ENCODE assay signal across 1 cellular context in genomic region chr1:151165281-151165737, GRCh38.
TF ChIP-seq lines count a peak whose summit lies in the region.

No MANE protein-coding gene starts in this region.

TF ChIP-seq in K562, 482 proteins besides CTCF, POLR2A, EP300 and RAD21 (continued from another document and continues in another):
- no peak for TF ChIP-seq STAT5A (IDR thresholded peaks at IDR 0.05; ENCODE audit: borderline replicate concordance, low read length)
- TF ChIP-seq E2F4 (CRISPR knock-in tag; IDR thresholded peaks at IDR 0.05; ENCODE audit: low read depth), result no peak
- no peak for TF ChIP-seq ZBTB12 (CRISPR knock-in tag; IDR thresholded peaks at IDR 0.05)
- TF ChIP-seq HDAC1 (IDR thresholded peaks at IDR 0.05), result peak in 1 of 2 experiments; percentile 61; a peak in 2 of 4 replicates
- peak; percentile 32 for TF ChIP-seq POLR2B (IDR thresholded peaks at IDR 0.05; ENCODE audit: low read depth, partially characterized antibody)
- TF ChIP-seq ATF3 (IDR thresholded peaks at IDR 0.05), result no peak
- no peak for TF ChIP-seq ATF3 (CRISPR knock-in tag; conservative IDR thresholded peaks at IDR 0.05)
- 0 out of 2 replicates have a peak, but pooled peaks have one; percentile 12 for TF ChIP-seq SMARCE1 (IDR thresholded peaks at IDR 0.05)
- TF ChIP-seq MTA1 (IDR thresholded peaks at IDR 0.05; ENCODE audit: borderline replicate concordance), result no peak; the same call in 1 of the 2 replicates
- TF ChIP-seq HES1 (IDR thresholded peaks at IDR 0.05; ENCODE audit: low read depth), result no peak; the same call in 1 of the 2 replicates
- TF ChIP-seq KAT7 (CRISPR knock-in tag; IDR thresholded peaks at IDR 0.05; ENCODE audit: borderline replicate concordance), result peak; percentile 67; the same call in 1 of the 2 replicates
- no peak for TF ChIP-seq CBFB (CRISPR knock-in tag; IDR thresholded peaks at IDR 0.05)
- no peak for TF ChIP-seq TCF3 (CRISPR knock-in tag; IDR thresholded peaks at IDR 0.05)
- TF ChIP-seq CEBPG (CRISPR knock-in tag; IDR thresholded peaks at IDR 0.05), result no peak
- TF ChIP-seq CEBPG (tag; conservative IDR thresholded peaks at IDR 0.05 in 1 of 2, IDR thresholded peaks at IDR 0.05 in 1 of 2), result no peak
- no peak for TF ChIP-seq ESRRA (IDR thresholded peaks at IDR 0.05; ENCODE audit: borderline replicate concordance, low read depth)
- TF ChIP-seq GTF2F1 (IDR thresholded peaks at IDR 0.05; ENCODE audit: low read depth, low read length), result no peak
- TF ChIP-seq ZC3H11A (IDR thresholded peaks at IDR 0.05; ENCODE audit: low read depth, low read length), result no peak
- TF ChIP-seq ZNF280A (IDR thresholded peaks at IDR 0.05; ENCODE audit: low read depth, partially characterized antibody), result no peak
- no peak for TF ChIP-seq ZNF146 (CRISPR knock-in tag; IDR thresholded peaks at IDR 0.05; ENCODE audit: unreplicated experiment)
- TF ChIP-seq KAT2B (IDR thresholded peaks at IDR 0.05; ENCODE audit: low read depth, low read length), result no peak
- TF ChIP-seq RAD51 (IDR thresholded peaks at IDR 0.05; ENCODE audit: borderline replicate concordance, low read depth), result no peak
- TF ChIP-seq NCOA1 (IDR thresholded peaks at IDR 0.05; ENCODE audit: low read depth), result peak; percentile 28; the same call in 1 of the 2 replicates
- no peak for TF ChIP-seq SMAD2 (IDR thresholded peaks at IDR 0.05; ENCODE audit: low read depth, low read length)
- TF ChIP-seq CCAR2 (IDR thresholded peaks at IDR 0.05; ENCODE audit: low read depth, low read length), result no peak
- TF ChIP-seq THRA (IDR thresholded peaks at IDR 0.05), result no peak
- no peak for TF ChIP-seq E4F1 (CRISPR knock-in tag; IDR thresholded peaks at IDR 0.05; ENCODE audit: borderline replicate concordance)
- no peak for TF ChIP-seq PCBP1 (IDR thresholded peaks at IDR 0.05; ENCODE audit: low read depth, low read length, poor library complexity, severe bottlenecking)
- TF ChIP-seq ZNF644 (tag; IDR thresholded peaks at IDR 0.05; ENCODE audit: low read depth), result no peak
- TF ChIP-seq TRIM25 (IDR thresholded peaks at IDR 0.05; ENCODE audit: borderline replicate concordance), result peak; percentile 48; the same call in 1 of the 2 replicates
- TF ChIP-seq PYGO2 (tag; IDR thresholded peaks at IDR 0.05), result peak; percentile 31; the same call in 1 of the 2 replicates
- TF ChIP-seq CSDE1 (IDR thresholded peaks at IDR 0.05), result 0 out of 4 replicates have a peak, but pooled peaks of 1 of the 2 experiments have one; percentile 29
- TF ChIP-seq ZNF79 (CRISPR knock-in tag; IDR thresholded peaks at IDR 0.05; ENCODE audit: low read depth), result 0 out of 2 replicates have a peak, but pooled peaks have one; percentile 66
- TF ChIP-seq RREB1 (CRISPR knock-in tag; IDR thresholded peaks at IDR 0.05), result no peak
- 0 out of 2 replicates have a peak, but pooled peaks have one; percentile 15 for TF ChIP-seq SMARCA4 (IDR thresholded peaks at IDR 0.05)
- peak; percentile 47; the same call in 1 of the 2 replicates for TF ChIP-seq TRIM28 (IDR thresholded peaks at IDR 0.05)
- peak; percentile 25; the same call in 1 of the 2 replicates for TF ChIP-seq NFE2L1 (tag; IDR thresholded peaks at IDR 0.05; ENCODE audit: borderline replicate concordance, low read depth)
- TF ChIP-seq TRIM24 (IDR thresholded peaks at IDR 0.05), result peak in 1 of 2 experiments; percentile 5; a peak in 1 of 4 replicates
- TF ChIP-seq MECOM (CRISPR knock-in tag; IDR thresholded peaks at IDR 0.05), result 0 out of 2 replicates have a peak, but pooled peaks have one; percentile 18
- TF ChIP-seq HDAC2 (IDR thresholded peaks at IDR 0.05), result peak; percentile 55; the same call in 1 of the 2 replicates
- no peak for TF ChIP-seq ZNF311 (CRISPR knock-in tag; IDR thresholded peaks at IDR 0.05)
